ENCODE assay signal across 8 cellular contexts in genomic region chr1:120414911-120415480, GRCh38. TPM values are rescaled to one million over a fixed set of nuclear protein-coding genes. Genes with fewer than 3 reads are reported as not detected.
DNase-seq lines count a peak whose midpoint lies in the region; ATAC-seq, FAIRE-seq and TF ChIP-seq lines count a peak whose summit lies in the region.
"Not testable (repeated sequence)": the region's sequence is repeated elsewhere in the genome, so short reads cannot be mapped to it uniquely, and the experiment has no call there.

TSS of gene NBPF8 (plus strand) at chr1:120415035. CDS start at chr1:120436523, 21,488 bp downstream.

- H2AK5ac ChIP-seq in mesendoderm (ENCODE audit: low read length), result not testable (repeated sequence)

- not testable (repeated sequence) for H3K27me3 ChIP-seq in BLaER1 treated with 17β-estradiol and CSF1 and Interleukin-3, amounts not matched to agents 10 nM and 100 nM; mesendoderm (ENCODE audit: insufficient read depth, low read length, poor library complexity)

- peak within 1 kb of the TSS; percentile 56 to 74 (median 66) for H3K4me3 ChIP-seq in BLaER1 treated with 17β-estradiol and CSF1 and Interleukin-3, amounts not matched to agents 10 nM and 100 nM
- not testable (repeated sequence) for H3K4me3 ChIP-seq in mesendoderm (ENCODE audit: low read length)

- no CpG with 5 or more reads among the region's 64 CpGs for WGBS in mesendoderm (ENCODE audit: extremely low coverage, insufficient coverage, low lambda C conversion rate)

- H3K27me3 Mint-ChIP-seq in endothelial cell (ENCODE audit: unreplicated experiment), result not testable (repeated sequence)

- peak within 1 kb of the TSS; percentile 70 for H3K27ac Mint-ChIP-seq in endothelial cell (ENCODE audit: unreplicated experiment)

- not testable (repeated sequence) for H2BK120ac ChIP-seq in mesendoderm (ENCODE audit: low read depth, low read length)

- peak within 1 kb of the TSS; percentile 63 to 80 (median 76); a peak in 21 of 22 replicates for H3K9ac ChIP-seq in BLaER1 treated with 17β-estradiol and CSF1 and Interleukin-3, amounts not matched to agents 10 nM and 100 nM
- H3K9ac ChIP-seq in mesendoderm (ENCODE audit: low read length), result peak within 1 kb of the TSS; percentile 45

- not testable (repeated sequence) for H3K18ac ChIP-seq in mesendoderm (ENCODE audit: low read length)

- H3K4me2 ChIP-seq in BLaER1 treated with 17β-estradiol and CSF1 and Interleukin-3, amounts not matched to agents 10 nM and 100 nM, result peak within 1 kb of the TSS; percentile 68 to 86 (median 75)
- H3K4me2 ChIP-seq in mesendoderm (ENCODE audit: low read length), result not testable (repeated sequence)

- not testable (repeated sequence) for H3K79me2 ChIP-seq in mesendoderm (ENCODE audit: control insufficient read depth, insufficient read depth, low read length)

- H3K79me1 ChIP-seq in mesendoderm (ENCODE audit: low read length), result not testable (repeated sequence)

- H3K56ac ChIP-seq in mesendoderm (ENCODE audit: low read length), result peak within 1 kb of the TSS; percentile 37

- TF ChIP-seq CTCF in endothelial cell (IDR thresholded peaks at IDR 0.05; ENCODE audit: unreplicated experiment), result not testable (repeated sequence)

- not testable (repeated sequence) for H3K36me3 ChIP-seq in BLaER1 treated with 17β-estradiol and CSF1 and Interleukin-3, amounts not matched to agents 10 nM and 100 nM; mesendoderm (ENCODE audit: control insufficient read depth, insufficient read depth, low read length)

- H3K27ac ChIP-seq in BLaER1 treated with 17β-estradiol and CSF1 and Interleukin-3, amounts not matched to agents 10 nM and 100 nM, result peak within 1 kb of the TSS in 9 of 11 experiments; percentile 55 to 78 (median 70); a peak in 18 of 22 replicates
- not testable (repeated sequence) for H3K27ac ChIP-seq in mesendoderm (ENCODE audit: low read depth, low read length)

- not testable (repeated sequence) for H4K20me1 ChIP-seq in BLaER1 treated with 17β-estradiol and CSF1 and Interleukin-3, amounts not matched to agents 10 nM and 100 nM

- H2BK15ac ChIP-seq in mesendoderm (replicated peaks; ENCODE audit: low read depth), result not testable (repeated sequence)

- not testable (repeated sequence) for H3K9me3 ChIP-seq in BLaER1 treated with 17β-estradiol and CSF1 and Interleukin-3, amounts not matched to agents 10 nM and 100 nM (replicated peaks in 1 of 11)

- DNase-seq in RCC 7860 (ENCODE audit: low spot score) (peak; percentile 25), activated T-cell treated with anti-CD3 and anti-CD28 coated beads for 24 hours (ENCODE audit: low read depth) (peak; percentile 52), endothelial cell (ENCODE audit: low spot score) (peak; percentile 56), mesendoderm (peak; percentile 65)
- peak; percentile 31 to 52 (median 49) for DNase-seq in stimulated activated CD4-positive, alpha-beta T cell treated with anti-CD3 and anti-CD28 coated beads, TNF-alpha, amount 100 ng/mL, for 1 hour (ENCODE audit: low read depth in 3 of 3, low spot score in 1 of 3)

- ATAC-seq in GM21423 (IDR thresholded peaks at IDR 0.05; ENCODE audit: unreplicated experiment) (peak; percentile 98), HG03575 (IDR thresholded peaks at IDR 0.05; ENCODE audit: extremely low read depth, insufficient number of reproducible peaks, low FRiP score, unreplicated experiment) (peak; percentile 82)

- peak within 1 kb of the TSS; percentile 96 for H3K4me3 Mint-ChIP-seq in endothelial cell (ENCODE audit: unreplicated experiment)

- H3K4me1 Mint-ChIP-seq in endothelial cell (ENCODE audit: unreplicated experiment), result not testable (repeated sequence)

- not testable (repeated sequence) for H3K4ac ChIP-seq in mesendoderm (ENCODE audit: low read depth, low read length)

- not testable (repeated sequence) for H3K23ac ChIP-seq in mesendoderm (ENCODE audit: low read length)

- H4K5ac ChIP-seq in mesendoderm (ENCODE audit: low read length), result not testable (repeated sequence)

- FAIRE-seq in RCC 7860 (lab: Jason Lieb, UNC), result not testable (repeated sequence)

- not testable (repeated sequence) for H3K9me3 Mint-ChIP-seq in endothelial cell (ENCODE audit: unreplicated experiment)

- not testable (repeated sequence) for H3K36me3 Mint-ChIP-seq in endothelial cell (ENCODE audit: low read depth, unreplicated experiment)

- H2BK5ac ChIP-seq in mesendoderm (ENCODE audit: low read length), result not testable (repeated sequence)

- not testable (repeated sequence) for H3K4me1 ChIP-seq in BLaER1 treated with 17β-estradiol and CSF1 and Interleukin-3, amounts not matched to agents 10 nM and 100 nM; mesendoderm (ENCODE audit: control insufficient read depth, low read depth, low read length)

- H4K8ac ChIP-seq in mesendoderm (ENCODE audit: low read depth, low read length), result not testable (repeated sequence)

RNA-seq across cellular contexts. Expression of gene NBPF8, which starts in this region (rescaled TPM):
- total RNA-seq in endothelial cell (ENCODE audit: unreplicated experiment), result 15.6 TPM
- 1.5 TPM for polyA plus RNA-seq in mesendoderm (2013, experiment 1 of 2)
- 1.5 TPM for polyA plus RNA-seq in mesendoderm (2013, experiment 2 of 2)
